In genomic region chr19:33345163-33345562, GRCh38 we compare ENCODE assay signal across 18 cellular contexts.
DNase-seq lines count a peak whose midpoint lies in the region; ATAC-seq lines count a peak whose summit lies in the region.
"Had no signal": no experiment of that assay in that cellular context is flagged by ENCODE, and none has a peak within 500 bp of the region (broad histone marks: within the 10 kb centered on the region; RNA-seq: fewer than 3 reads in every experiment).

No MANE protein-coding gene starts in this region.

- peak overlapping the region; percentile 87 for H3K27ac ChIP-seq in caudate nucleus (ENCODE audit: low read depth, low read length)
- H3K27ac ChIP-seq: BLaER1 treated with 17β-estradiol and CSF1 and Interleukin-3, amounts not matched to agents 10 nM and 100 nM; C4-2B had no signal

- H3K27ac Mint-ChIP-seq in stimulated activated effector memory CD8-positive, alpha-beta T cell treated with anti-CD3 and anti-CD28 coated beads, Interleukin-12 subunit alpha, Interleukin-12 subunit beta, amount 100 ng/mL, for 72 hours = no peak overlapping the region
- H3K27ac Mint-ChIP-seq: B cell; CD4-positive, alpha-beta T cell; CD8-positive, alpha-beta T cell had no signal

- DNase-seq in CD1c-positive myeloid dendritic cell (ENCODE audit: extremely low spot score) = peak; percentile 50
- peak in 26 of 61 donors; percentile 9 to 71 (median 34) for DNase-seq in caudate nucleus (lab: John Stamatoyannopoulos, UW)
- DNase-seq in putamen (ENCODE audit: low spot score) = peak; percentile 68
- no peak for DNase-seq in stimulated activated effector memory CD8-positive, alpha-beta T cell treated with anti-CD3 and anti-CD28 coated beads, Interleukin-12 subunit alpha, Interleukin-12 subunit beta, amount 100 ng/mL, for 72 hours (ENCODE audit: low spot score in 2 of 2)
- DNase-seq in NOMO-1 treated with DMSO at 0.1 percent for 48 hours (lab: John Stamatoyannopoulos, UW; ENCODE audit: unreplicated experiment) = no peak
- no peak for DNase-seq in NCI-H1092 (lab: John Stamatoyannopoulos, UW)
- DNase-seq: 8988T; ACHN; Caco-2; Calu3; CD4-positive, alpha-beta T cell; CD8-positive, alpha-beta T cell; DMS79 treated with DMSO at 0.1 percent for 48 hours; GF-D8 had no signal

- ATAC-seq in stimulated activated effector memory CD8-positive, alpha-beta T cell treated with anti-CD3 and anti-CD28 coated beads, Interleukin-12 subunit alpha, Interleukin-12 subunit beta, amount 100 ng/mL, for 72 hours = no peak
- no peak for ATAC-seq in GM19455 (IDR thresholded peaks at IDR 0.05; ENCODE audit: unreplicated experiment)
- ATAC-seq: CD8-positive, alpha-beta T cell had no signal

- H3K4me3 Mint-ChIP-seq in stimulated activated effector memory CD8-positive, alpha-beta T cell treated with anti-CD3 and anti-CD28 coated beads, Interleukin-12 subunit alpha, Interleukin-12 subunit beta, amount 100 ng/mL, for 72 hours = no peak overlapping the region
- H3K4me3 Mint-ChIP-seq: B cell; CD4-positive, alpha-beta T cell; CD8-positive, alpha-beta T cell had no signal

- no peaks in the 10 kb centered on the region for H3K9me3 Mint-ChIP-seq in stimulated activated effector memory CD8-positive, alpha-beta T cell treated with anti-CD3 and anti-CD28 coated beads, Interleukin-12 subunit alpha, Interleukin-12 subunit beta, amount 100 ng/mL, for 72 hours
- H3K9me3 Mint-ChIP-seq: CD4-positive, alpha-beta T cell; CD8-positive, alpha-beta T cell had no signal

- H3K4me1 Mint-ChIP-seq in stimulated activated effector memory CD8-positive, alpha-beta T cell treated with anti-CD3 and anti-CD28 coated beads, Interleukin-12 subunit alpha, Interleukin-12 subunit beta, amount 100 ng/mL, for 72 hours = no peaks in the 10 kb centered on the region
- H3K4me1 Mint-ChIP-seq: B cell had no signal

- no peaks in the 10 kb centered on the region for H3K36me3 Mint-ChIP-seq in stimulated activated effector memory CD8-positive, alpha-beta T cell treated with anti-CD3 and anti-CD28 coated beads, Interleukin-12 subunit alpha, Interleukin-12 subunit beta, amount 100 ng/mL, for 72 hours
- H3K36me3 Mint-ChIP-seq: CD8-positive, alpha-beta T cell had no signal

Comparison
In these comparisons a context has a peak if more than half of its experiments do, and no peak if none do; other contexts are left out.
1. DNase-seq: peak in CD1c-positive myeloid dendritic cell (single experiment) and putamen (single experiment); none in stimulated activated effector memory CD8-positive, alpha-beta T cell treated with anti-CD3 and anti-CD28 coated beads, Interleukin-12 subunit alpha, Interleukin-12 subunit beta, amount 100 ng/mL, for 72 hours (0 of 2), NOMO-1 treated with DMSO at 0.1 percent for 48 hours (single experiment) and NCI-H1092 (single experiment).